ENCODE assay signal across 8 cellular contexts in genomic region chr1:26744075-26744958, GRCh38. TPM values are rescaled to one million over a fixed set of nuclear protein-coding genes. Genes with fewer than 3 reads are reported as not detected.
A peak's percentile ranks its signal among the peaks of the same experiment; 100 is the strongest.
DNase-seq lines count a peak whose midpoint lies in the region; ATAC-seq and TF ChIP-seq lines count a peak whose summit lies in the region.

No MANE protein-coding gene starts in this region.

- no peaks in the 10 kb centered on the region for H3K27me3 ChIP-seq in upper lobe of left lung

- DNase-seq in Ammon's horn (ENCODE audit: low spot score) (peak; percentile 88), GM19238 (ENCODE audit: insufficient read length, low spot score) (peak; percentile 68), globus pallidus (ENCODE audit: low spot score) (peak; percentile 78), posterior cingulate gyrus (peak; percentile 38 to 94 (median 59)), upper lobe of left lung (peak in 1 of 2 donors; percentile 91)
- peak; percentile 69 for DNase-seq in activated gamma-delta T cell treated with anti-CD3 and anti-CD28 coated beads, Interleukin-2, amount 50 U/mL, for 16 hours (ENCODE audit: low read depth)

- H3K4me3 ChIP-seq in upper lobe of left lung: peak overlapping the region in 1 of 4 donors; percentile 12

- peak in 2 of 4 donors; percentile 38 to 58 for TF ChIP-seq EP300 in upper lobe of left lung (IDR thresholded peaks at IDR 0.05)

- peaks cover 0 to 33% (median 7%) of the 10 kb centered on the region in 4 donors for H3K36me3 ChIP-seq in upper lobe of left lung

- H3K4me1 ChIP-seq in upper lobe of left lung: peaks cover 51 to 76% (median 66%) of the 10 kb centered on the region in 4 donors

- peak; percentile 95 for ATAC-seq in HG03432 (IDR thresholded peaks at IDR 0.05; ENCODE audit: unreplicated experiment)
- ATAC-seq in upper lobe of left lung (ENCODE audit: low FRiP score in 2 of 2): peak; percentile 94

- WGBS in upper lobe of left lung, 2 donors: 38 to 41% methylated on average over 8 of the region's 8 CpGs

- no peaks in the 10 kb centered on the region for H3K9me3 ChIP-seq in upper lobe of left lung

- intact Hi-C loops in posterior cingulate gyrus (cut with DNase I): loop anchor here (10.0 kb wide), 1 partner anchor 50 kb away; the partner anchor contains the start of gene ARID1A

- H3K27ac ChIP-seq in upper lobe of left lung: peak overlapping the region; percentile 74 to 88 (median 86)

- no peak for TF ChIP-seq CTCF in upper lobe of left lung (IDR thresholded peaks at IDR 0.05)

- TF ChIP-seq POLR2A in Raji (IDR thresholded peaks at IDR 0.05; ENCODE audit: insufficient read depth, low read depth, low read length) (peak; percentile 77), upper lobe of left lung (IDR thresholded peaks at IDR 0.05) (peak in 2 of 4 donors; percentile 34 to 36)

RNA-seq across cellular contexts. Expression of gene PIGV, which starts 43.4 kb away (rescaled TPM):
- total RNA-seq in upper lobe of left lung: 10 to 100 TPM; 11.9 to 25.1 (median 17.5) TPM

RNA-seq across cellular contexts. Expression of gene ARID1A, which starts 48.5 kb away (rescaled TPM):
- 100 to 1,000 TPM in 1 of 6 donors, 10 to 100 TPM in 5; 61.3 to 102 (median 70.5) TPM for total RNA-seq in upper lobe of left lung
